In genomic region chr7:47611045-47611511, GRCh38 we compare ENCODE assay signal across 1 cellular context.
TF ChIP-seq lines count a peak whose summit lies in the region.

No MANE protein-coding gene starts in this region.

TF ChIP-seq in HepG2, 621 proteins besides CTCF, POLR2A, EP300 and RAD21 (continued from another document):
- TF ChIP-seq ZNF33B (CRISPR knock-in tag; IDR thresholded peaks at IDR 0.05): 0 out of 2 replicates have a peak, but pooled peaks have one; percentile 24
- TF ChIP-seq ZNF816 (CRISPR knock-in tag; IDR thresholded peaks at IDR 0.05; ENCODE audit: borderline replicate concordance): no peak
- TF ChIP-seq ZNF644 (CRISPR knock-in tag; IDR thresholded peaks at IDR 0.05; ENCODE audit: low read depth): no peak
- TF ChIP-seq SOX6 (IDR thresholded peaks at IDR 0.05): no peak
- TF ChIP-seq SOX6 (CRISPR knock-in tag; IDR thresholded peaks at IDR 0.05): 0 out of 2 replicates have a peak, but pooled peaks have one; percentile 26
- 0 out of 2 replicates have a peak, but pooled peaks have one; percentile 13 for TF ChIP-seq ZNF264 (CRISPR knock-in tag; IDR thresholded peaks at IDR 0.05)
- no peak for TF ChIP-seq KDM6A (CRISPR knock-in tag; IDR thresholded peaks at IDR 0.05; ENCODE audit: low read depth)
- TF ChIP-seq SMARCC2 (IDR thresholded peaks at IDR 0.05): no peak
- no peak for TF ChIP-seq KDM5A (IDR thresholded peaks at IDR 0.05; ENCODE audit: borderline replicate concordance, low read length)
- TF ChIP-seq REXO4 (CRISPR knock-in tag; IDR thresholded peaks at IDR 0.05; ENCODE audit: borderline replicate concordance): no peak
- TF ChIP-seq RORA (CRISPR knock-in tag; IDR thresholded peaks at IDR 0.05): no peak
- no peak for TF ChIP-seq ZNF407 (CRISPR knock-in tag; IDR thresholded peaks at IDR 0.05; ENCODE audit: not compliant biosample characterization)
- no peak for TF ChIP-seq ZBTB21 (CRISPR knock-in tag; IDR thresholded peaks at IDR 0.05)
- TF ChIP-seq TP53 (CRISPR knock-in tag; conservative IDR thresholded peaks at IDR 0.05): no peak
- no peak for TF ChIP-seq ZNF569 (CRISPR knock-in tag; IDR thresholded peaks at IDR 0.05; ENCODE audit: borderline replicate concordance)
- TF ChIP-seq, protein P1, sequence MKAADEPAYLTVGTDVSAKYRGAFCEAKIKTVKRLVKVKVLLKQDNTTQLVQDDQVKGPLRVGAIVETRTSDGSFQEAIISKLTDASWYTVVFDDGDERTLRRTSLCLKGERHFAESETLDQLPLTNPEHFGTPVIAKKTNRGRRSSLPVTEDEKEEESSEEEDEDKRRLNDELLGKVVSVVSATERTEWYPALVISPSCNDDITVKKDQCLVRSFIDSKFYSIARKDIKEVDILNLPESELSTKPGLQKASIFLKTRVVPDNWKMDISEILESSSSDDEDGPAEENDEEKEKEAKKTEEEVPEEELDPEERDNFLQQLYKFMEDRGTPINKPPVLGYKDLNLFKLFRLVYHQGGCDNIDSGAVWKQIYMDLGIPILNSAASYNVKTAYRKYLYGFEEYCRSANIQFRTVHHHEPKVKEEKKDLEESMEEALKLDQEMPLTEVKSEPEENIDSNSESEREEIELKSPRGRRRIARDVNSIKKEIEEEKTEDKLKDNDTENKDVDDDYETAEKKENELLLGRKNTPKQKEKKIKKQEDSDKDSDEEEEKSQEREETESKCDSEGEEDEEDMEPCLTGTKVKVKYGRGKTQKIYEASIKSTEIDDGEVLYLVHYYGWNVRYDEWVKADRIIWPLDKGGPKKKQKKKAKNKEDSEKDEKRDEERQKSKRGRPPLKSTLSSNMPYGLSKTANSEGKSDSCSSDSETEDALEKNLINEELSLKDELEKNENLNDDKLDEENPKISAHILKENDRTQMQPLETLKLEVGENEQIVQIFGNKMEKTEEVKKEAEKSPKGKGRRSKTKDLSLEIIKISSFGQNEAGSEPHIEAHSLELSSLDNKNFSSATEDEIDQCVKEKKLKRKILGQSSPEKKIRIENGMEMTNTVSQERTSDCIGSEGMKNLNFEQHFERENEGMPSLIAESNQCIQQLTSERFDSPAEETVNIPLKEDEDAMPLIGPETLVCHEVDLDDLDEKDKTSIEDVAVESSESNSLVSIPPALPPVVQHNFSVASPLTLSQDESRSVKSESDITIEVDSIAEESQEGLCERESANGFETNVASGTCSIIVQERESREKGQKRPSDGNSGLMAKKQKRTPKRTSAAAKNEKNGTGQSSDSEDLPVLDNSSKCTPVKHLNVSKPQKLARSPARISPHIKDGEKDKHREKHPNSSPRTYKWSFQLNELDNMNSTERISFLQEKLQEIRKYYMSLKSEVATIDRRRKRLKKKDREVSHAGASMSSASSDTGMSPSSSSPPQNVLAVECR (CRISPR knock-in tag; IDR thresholded peaks at IDR 0.05; ENCODE audit: borderline replicate concordance): peak; percentile 42; the same call in 1 of the 2 replicates
- TF ChIP-seq ELF4 (CRISPR knock-in tag; IDR thresholded peaks at IDR 0.05; ENCODE audit: borderline replicate concordance): no peak
- TF ChIP-seq ZBTB25 (CRISPR knock-in tag; IDR thresholded peaks at IDR 0.05): no peak
- TF ChIP-seq ZBTB38 (CRISPR knock-in tag; IDR thresholded peaks at IDR 0.05): no peak
- no peak for TF ChIP-seq TCF12 (IDR thresholded peaks at IDR 0.05)
- TF ChIP-seq TCF12 (CRISPR knock-in tag; IDR thresholded peaks at IDR 0.05): no peak
- peak; percentile 30; the same call in 1 of the 2 replicates for TF ChIP-seq ATF1 (CRISPR knock-in tag; IDR thresholded peaks at IDR 0.05)
- no peak for TF ChIP-seq SRSF4 (IDR thresholded peaks at IDR 0.05; ENCODE audit: low read depth, low read length, poor library complexity, severe bottlenecking)
- TF ChIP-seq ZNF329 (CRISPR knock-in tag; IDR thresholded peaks at IDR 0.05; ENCODE audit: low read depth): no peak
- peak; percentile 25; the same call in 1 of the 2 replicates for TF ChIP-seq HNF4A (CRISPR knock-in tag; IDR thresholded peaks at IDR 0.05)
- TF ChIP-seq ZNF343 (CRISPR knock-in tag; IDR thresholded peaks at IDR 0.05): no peak
- TF ChIP-seq FOXK1 (CRISPR knock-in tag; IDR thresholded peaks at IDR 0.05; ENCODE audit: borderline replicate concordance, low read depth): 0 out of 2 replicates have a peak, but pooled peaks have one; percentile 13
- TF ChIP-seq ASH2L (IDR thresholded peaks at IDR 0.05; ENCODE audit: insufficient read length, low read depth, low read length): peak; percentile 9
- no peak for TF ChIP-seq MXD3 (CRISPR knock-in tag; IDR thresholded peaks at IDR 0.05)
- no peak for TF ChIP-seq ZNF367 (CRISPR knock-in tag; IDR thresholded peaks at IDR 0.05; ENCODE audit: borderline replicate concordance)
- TF ChIP-seq JUND (CRISPR knock-in tag; IDR thresholded peaks at IDR 0.05): no peak
- TF ChIP-seq MED13 (CRISPR knock-in tag; IDR thresholded peaks at IDR 0.05): no peak
- TF ChIP-seq HDAC6 (IDR thresholded peaks at IDR 0.05; ENCODE audit: low read depth, low read length): no peak
